In the genomic region with DNA sequence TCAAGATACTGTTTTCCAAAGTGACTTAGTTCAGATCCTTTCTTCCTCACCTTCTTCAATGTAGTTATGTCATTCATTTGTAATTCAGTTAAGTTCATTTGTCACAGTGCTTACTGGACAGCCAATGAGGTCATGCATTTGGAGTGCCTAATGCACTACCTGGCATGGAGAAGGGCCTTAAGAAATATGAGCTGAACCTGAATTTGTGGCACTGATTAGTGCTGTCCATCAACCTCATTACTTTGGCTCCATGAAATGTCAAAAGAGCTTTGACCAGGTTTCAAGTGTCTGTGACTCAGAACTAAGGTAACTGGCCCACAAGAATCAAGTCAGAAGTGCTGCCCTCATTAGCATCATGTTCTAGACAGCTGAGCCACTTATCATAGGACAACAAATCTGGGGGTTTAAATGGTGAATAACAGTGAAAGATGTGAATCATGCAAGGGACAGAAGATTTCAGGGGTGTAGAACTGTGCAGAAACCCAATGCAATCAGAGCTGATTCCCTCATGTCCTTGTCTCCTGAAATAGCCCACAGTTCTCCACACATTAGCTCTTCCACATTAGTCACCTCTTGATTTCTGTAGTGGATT, we compare ENCODE assay signal across 12 cellular contexts. TPM values are rescaled to one million over a fixed set of nuclear protein-coding genes. Genes with fewer than 3 reads are reported as not detected.
DNase-seq lines count a peak whose midpoint lies in the region; ATAC-seq and TF ChIP-seq lines count a peak whose summit lies in the region.
"Had no signal": no experiment of that assay in that cellular context is flagged by ENCODE, and none has a peak within 500 bp of the region (broad histone marks: within the 10 kb centered on the region; RNA-seq: fewer than 3 reads in every experiment).

No MANE protein-coding gene starts in this region.

- no peak for TF ChIP-seq CTCF in foreskin keratinocyte (conservative IDR thresholded peaks at IDR 0.05)
- TF ChIP-seq CTCF in esophagus muscularis mucosa (IDR thresholded peaks at IDR 0.05), result no peak
- TF ChIP-seq CTCF in uterus (IDR thresholded peaks at IDR 0.05), result no peak

- H3K27me3 ChIP-seq in foreskin keratinocyte (no peaks in the 10 kb centered on the region), esophagus muscularis mucosa (no peaks in the 10 kb centered on the region), uterus (no peaks in the 10 kb centered on the region)
- H3K27me3 ChIP-seq: spleen had no signal

- no peaks in the 10 kb centered on the region for H3K36me3 ChIP-seq in esophagus muscularis mucosa
- H3K36me3 ChIP-seq in uterus, result no peaks in the 10 kb centered on the region
- H3K36me3 ChIP-seq: spleen, thoracic aorta had no signal

- intact Hi-C loops in esophagus muscularis mucosa (cut with DNase I), result no loop called here
- intact Hi-C loops in uterus (cut with DNase I; ENCODE audit: low total_unique reads), result no loop called here

- no peak overlapping the region for H3K4me3 ChIP-seq in esophagus muscularis mucosa
- no peak overlapping the region for H3K4me3 ChIP-seq in uterus
- H3K4me3 ChIP-seq: spleen, thoracic aorta had no signal

- no peak for TF ChIP-seq EP300 in esophagus muscularis mucosa (IDR thresholded peaks at IDR 0.05)

- DNase-seq in foreskin keratinocyte, result no peak
- no peak for DNase-seq in NOMO-1 treated with dmso at 0.1 percent for 144 hours (lab: John Stamatoyannopoulos, UW; ENCODE audit: unreplicated experiment)
- DNase-seq in esophagus muscularis mucosa (ENCODE audit: extremely low spot score), result no peak
- DNase-seq in uterus, result no peak
- DNase-seq in NCI-H128 (lab: John Stamatoyannopoulos, UW; ENCODE audit: unreplicated experiment), result no peak
- DNase-seq: spleen had no signal

- ATAC-seq in GM18907 (IDR thresholded peaks at IDR 0.05; ENCODE audit: unreplicated experiment) (peak; percentile 64), GM21576 (IDR thresholded peaks at IDR 0.05; ENCODE audit: unreplicated experiment) (peak; percentile 43), HG03280 (IDR thresholded peaks at IDR 0.05; ENCODE audit: unreplicated experiment) (peak; percentile 68), foreskin keratinocyte (peak; percentile 16)
- ATAC-seq: left lobe of liver had no signal

- H3K4me1 ChIP-seq in foreskin keratinocyte (no peaks in the 10 kb centered on the region), esophagus muscularis mucosa (no peaks in the 10 kb centered on the region), uterus (no peaks in the 10 kb centered on the region)

- no peak for TF ChIP-seq POLR2A in esophagus muscularis mucosa (IDR thresholded peaks at IDR 0.05; ENCODE audit: low read depth)
- TF ChIP-seq POLR2A in uterus (IDR thresholded peaks at IDR 0.05), result no peak

- H3K27ac ChIP-seq in foreskin keratinocyte, result no peak overlapping the region
- H3K27ac ChIP-seq in esophagus muscularis mucosa (replicated peaks in 1 of 4), result no peak overlapping the region
- H3K27ac ChIP-seq in uterus, result no peak overlapping the region
- H3K27ac ChIP-seq: KMS-11, spleen, thoracic aorta had no signal

- H3K9me3 ChIP-seq in esophagus muscularis mucosa (no peaks in the 10 kb centered on the region), uterus (no peaks in the 10 kb centered on the region)
- H3K9me3 ChIP-seq: spleen, thoracic aorta had no signal

RNA-seq across cellular contexts. Expression of a gene that starts 38.5 kb away (rescaled TPM):
- total RNA-seq in foreskin keratinocyte (5.0 and 5.4 TPM in 2 replicates), esophagus muscularis mucosa (10 to 100 TPM in 2 of 4 donors, 1 to 10 TPM in 2; 3.3 to 10.8 (median 10.2) TPM), uterus (10 to 100 TPM in 1 of 4 donors, 1 to 10 TPM in 2, under 1 TPM in 1; 0.29 to 85.0 (median 4.1) TPM)
- polyA plus RNA-seq in foreskin keratinocyte, result 3.8 and 4.3 TPM in 2 replicates

Comparison
In these comparisons a context has a peak if more than half of its experiments do, and no peak if none do; other contexts are left out.
1. ATAC-seq: peak in every context shown above with its lines; median percentile 68 in HG03280; 64 in GM18907; 43 in GM21576; 16 in foreskin keratinocyte.